14 cellular contexts compared by ENCODE assay signal in genomic region chr10:60781678-60782077, GRCh38. TPM values are rescaled to one million over a fixed set of nuclear protein-coding genes. Genes with fewer than 3 reads are reported as not detected.
DNase-seq lines count a peak whose midpoint lies in the region; ATAC-seq and TF ChIP-seq lines count a peak whose summit lies in the region.
"Had no signal": no experiment of that assay in that cellular context is flagged by ENCODE, and none has a peak within 500 bp of the region (broad histone marks: within the 10 kb centered on the region; RNA-seq: fewer than 3 reads in every experiment).

No MANE protein-coding gene starts in this region.

- H3K4me1 Mint-ChIP-seq in MCF 10A (ENCODE audit: insufficient read depth, unreplicated experiment) (peaks cover 44% of the 10 kb centered on the region), type B pancreatic cell (ENCODE audit: unreplicated experiment) (peaks cover 23% of the 10 kb centered on the region)
- H3K4me1 Mint-ChIP-seq in stimulated activated memory B cell treated with anti-CD40 and anti-IgM and Interleukin-4, amounts not matched to agents 10 μg/mL and 1 μg/mL and 100 μg/mL, for 72 hours = peaks cover 8% of the 10 kb centered on the region

- in situ Hi-C loops in Panc1 (cut with HindIII; ENCODE audit: low pct_unique_long_range_greater_than_20kb, low sequenced_read_pairs) = no loop called here

- H3K36me3 Mint-ChIP-seq in MCF 10A (ENCODE audit: insufficient read depth, unreplicated experiment) (peaks cover 6% of the 10 kb centered on the region), type B pancreatic cell (peaks cover 22% of the 10 kb centered on the region)
- no peaks in the 10 kb centered on the region for H3K36me3 Mint-ChIP-seq in stimulated activated memory B cell treated with anti-CD40 and anti-IgM and Interleukin-4, amounts not matched to agents 10 μg/mL and 1 μg/mL and 100 μg/mL, for 72 hours

- POLR2A ChIA-PET in MCF 10A (lab: Yijun Ruan, JAX) (interaction anchor here (1.5 to 5.5 kb wide), 3 partner anchors 9 to 55 kb away, joined by 4 to 74 read pairs (median 5); no protein-coding TSS in a partner anchor), Panc1 (lab: Charles Lee) (no interaction called here)

- CTCF ChIA-PET in MCF 10A (lab: Yijun Ruan, JAX) = no interaction called here
- CTCF ChIA-PET in Panc1 (lab: Charles Lee) = no interaction called here

- TF ChIP-seq CTCF in MCF 10A (IDR thresholded peaks at IDR 0.05; ENCODE audit: unreplicated experiment) (no peak), breast epithelium (IDR thresholded peaks at IDR 0.05) (no peak), Panc1 (IDR thresholded peaks at IDR 0.05) (no peak), epithelial cell of esophagus (IDR thresholded peaks at IDR 0.05; ENCODE audit: insufficient read depth, low read depth, low read length, missing control alignments) (no peak), type B pancreatic cell (conservative IDR thresholded peaks at IDR 0.05) (no peak)

- intact Hi-C loops in MCF 10A (cut with micrococcal nuclease) = no loop called here
- intact Hi-C loops in breast epithelium (cut with DNase I; ENCODE audit: low total_unique reads) = no loop called here
- intact Hi-C loops in Panc1 (cut with micrococcal nuclease; ENCODE audit: unreplicated experiment) = no loop called here

- H3K9me3 ChIP-seq in breast epithelium = no peaks in the 10 kb centered on the region
- no peaks in the 10 kb centered on the region for H3K9me3 ChIP-seq in Panc1 (ENCODE audit: control insufficient read depth, insufficient read depth, low read depth, low read length)

- peak overlapping the region; percentile 99 for H3K27ac Mint-ChIP-seq in MCF 10A (ENCODE audit: low read depth, unreplicated experiment)
- H3K27ac Mint-ChIP-seq in type B pancreatic cell = no peak overlapping the region
- no peak overlapping the region for H3K27ac Mint-ChIP-seq in stimulated activated memory B cell treated with anti-CD40 and anti-IgM and Interleukin-4, amounts not matched to agents 10 μg/mL and 1 μg/mL and 100 μg/mL, for 72 hours

- TF ChIP-seq POLR2A in breast epithelium (IDR thresholded peaks at IDR 0.05) = no peak

- no peak for DNase-seq in MCF 10A (ENCODE audit: unreplicated experiment)
- no peak for DNase-seq in breast epithelium (ENCODE audit: low spot score in 2 of 2)
- DNase-seq in Panc1 (ENCODE audit: low read depth, low spot score) = no peak
- no peak for DNase-seq in epithelial cell of esophagus (ENCODE audit: low read depth)
- no peak for DNase-seq in type B pancreatic cell (ENCODE audit: extremely low spot score, unreplicated experiment)
- DNase-seq in NCI-H510A (lab: John Stamatoyannopoulos, UW) = no peak
- no peak for DNase-seq in SHP77 (lab: John Stamatoyannopoulos, UW)
- DNase-seq: DMS153; H7; hypothalamus; NCI-H1105; stimulated activated CD4-positive, alpha-beta T cell treated with anti-CD3 and anti-CD28 coated beads, Interleukin-1b, Interleukin-23, amount 100 ng/mL, for 48 hours had no signal

- H3K36me3 ChIP-seq in breast epithelium = no peaks in the 10 kb centered on the region
- peaks cover 56% of the 10 kb centered on the region for H3K36me3 ChIP-seq in Panc1 (ENCODE audit: control insufficient read depth, insufficient read depth, low read length)

- BruUV-seq in MCF 10A (replicated peaks; lab: Mats Ljungman, UMichigan) (no TSS peak), Panc1 (replicated peaks; lab: Mats Ljungman, UMichigan) (no TSS peak)

- H3K27me3 ChIP-seq in breast epithelium = no peaks in the 10 kb centered on the region
- H3K27me3 ChIP-seq in Panc1 (ENCODE audit: control insufficient read depth, insufficient read depth, low read length) = no peaks in the 10 kb centered on the region

- H3K27ac ChIP-seq in breast epithelium = no peak overlapping the region
- H3K27ac ChIP-seq in Panc1 (ENCODE audit: low read length) = peak overlapping the region; percentile 98
- H3K27ac ChIP-seq: RWPE1 had no signal

- no peak overlapping the region for H3K4me3 ChIP-seq in breast epithelium
- peak overlapping the region in 1 of 2 experiments; percentile 20; a peak in 1 of 4 replicates for H3K4me3 ChIP-seq in Panc1 (ENCODE audit: low read depth in 2 of 2, low read length in 2 of 2)
- peak overlapping the region; percentile 13 for H3K4me3 ChIP-seq in epithelial cell of esophagus (ENCODE audit: low read length)

- H3K9me3 Mint-ChIP-seq in MCF 10A (ENCODE audit: unreplicated experiment) (no peaks in the 10 kb centered on the region), type B pancreatic cell (no peaks in the 10 kb centered on the region)
- H3K9me3 Mint-ChIP-seq in stimulated activated memory B cell treated with anti-CD40 and anti-IgM and Interleukin-4, amounts not matched to agents 10 μg/mL and 1 μg/mL and 100 μg/mL, for 72 hours = no peaks in the 10 kb centered on the region

- H3K4me1 ChIP-seq in breast epithelium (peaks cover 0 to 4% of the 10 kb centered on the region in 2 donors), Panc1 (ENCODE audit: control insufficient read depth, insufficient read depth, low read length) (peaks cover 30% of the 10 kb centered on the region)

- H3K4me3 Mint-ChIP-seq in MCF 10A (ENCODE audit: unreplicated experiment) (peak overlapping the region; percentile 96), type B pancreatic cell (peak overlapping the region; percentile 62)
- no peak overlapping the region for H3K4me3 Mint-ChIP-seq in stimulated activated memory B cell treated with anti-CD40 and anti-IgM and Interleukin-4, amounts not matched to agents 10 μg/mL and 1 μg/mL and 100 μg/mL, for 72 hours

- H3K27me3 Mint-ChIP-seq in MCF 10A (ENCODE audit: insufficient read depth, unreplicated experiment) = no peaks in the 10 kb centered on the region
- peaks cover 3% of the 10 kb centered on the region for H3K27me3 Mint-ChIP-seq in type B pancreatic cell
- peaks cover 8% of the 10 kb centered on the region for H3K27me3 Mint-ChIP-seq in stimulated activated memory B cell treated with anti-CD40 and anti-IgM and Interleukin-4, amounts not matched to agents 10 μg/mL and 1 μg/mL and 100 μg/mL, for 72 hours

- no peak for ATAC-seq in Panc1
- ATAC-seq in stimulated activated memory B cell treated with anti-CD40 and anti-IgM and Interleukin-4, amounts not matched to agents 10 μg/mL and 1 μg/mL and 100 μg/mL, for 72 hours = no peak

RNA-seq across cellular contexts. Expression of gene CDK1, which starts 3.4 kb away (rescaled TPM):
- 37.4 and 48.8 TPM in 2 replicates for total RNA-seq in MCF 10A (2022)
- total RNA-seq in breast epithelium = 1 to 10 TPM in 2 of 3 donors, under 1 TPM in 1; 0.98 to 5.0 (median 2.2) TPM
- total RNA-seq in Panc1 (2021; ENCODE audit: unreplicated experiment) = 75.5 TPM
- polyA plus RNA-seq in Panc1 (2012; ENCODE audit: insufficient read length) = 16.3 TPM
- 24.4 and 70.1 TPM in 2 replicates for total RNA-seq in type B pancreatic cell (ENCODE audit: low replicate concordance)
